In genomic region chr2:209772316-209772715, GRCh38 we compare ENCODE assay signal across 12 cellular contexts. TPM values are rescaled to one million over a fixed set of nuclear protein-coding genes. Genes with fewer than 3 reads are reported as not detected.
DNase-seq lines count a peak whose midpoint lies in the region; ATAC-seq and TF ChIP-seq lines count a peak whose summit lies in the region.
"Had no signal": no experiment of that assay in that cellular context is flagged by ENCODE, and none has a peak within 500 bp of the region (broad histone marks: within the 10 kb centered on the region; RNA-seq: fewer than 3 reads in every experiment).

No MANE protein-coding gene starts in this region.

- H3K36me3 ChIP-seq in BE2C (peaks cover 9% of the 10 kb centered on the region), kidney epithelial cell (ENCODE audit: control insufficient read depth, insufficient read depth, low read length) (no peaks in the 10 kb centered on the region), upper lobe of right lung (no peaks in the 10 kb centered on the region)
- H3K36me3 ChIP-seq: BLaER1 treated with 17β-estradiol and CSF1 and Interleukin-3, amounts not matched to agents 10 nM and 100 nM; thoracic aorta had no signal

- in situ Hi-C loops in GM13976 (cut with MboI; ENCODE audit: low sequenced_read_pairs, unreplicated experiment), result no loop called here

- H3K4me1 ChIP-seq in BE2C, result peaks cover 8% of the 10 kb centered on the region
- peaks cover 4% of the 10 kb centered on the region for H3K4me1 ChIP-seq in upper lobe of right lung
- H3K4me1 ChIP-seq: BLaER1 treated with 17β-estradiol and CSF1 and Interleukin-3, amounts not matched to agents 10 nM and 100 nM had no signal

- H3K27me3 ChIP-seq in BE2C (no peaks in the 10 kb centered on the region), kidney epithelial cell (ENCODE audit: control insufficient read depth, insufficient read depth, low read length) (peaks cover 6% of the 10 kb centered on the region), upper lobe of right lung (peaks cover 24% of the 10 kb centered on the region)
- H3K27me3 ChIP-seq: BLaER1 treated with 17β-estradiol and CSF1 and Interleukin-3, amounts not matched to agents 10 nM and 100 nM had no signal

- H3K9me3 ChIP-seq in BE2C (no peaks in the 10 kb centered on the region), upper lobe of right lung (no peaks in the 10 kb centered on the region)
- H3K9me3 ChIP-seq: thoracic aorta had no signal

- intact Hi-C loops in upper lobe of right lung (cut with DNase I), result no loop called here

- no peak for ATAC-seq in GM19351 (IDR thresholded peaks at IDR 0.05; ENCODE audit: unreplicated experiment)
- ATAC-seq in upper lobe of right lung, result no peak

- H3K4me3 ChIP-seq in BE2C (ENCODE audit: low read depth, low read length) (peak overlapping the region; percentile 72), kidney epithelial cell (ENCODE audit: low read depth, low read length) (peak overlapping the region; percentile 43), upper lobe of right lung (no peak overlapping the region)
- H3K4me3 ChIP-seq: BLaER1 treated with 17β-estradiol and CSF1 and Interleukin-3, amounts not matched to agents 10 nM and 100 nM had no signal

- TF ChIP-seq CTCF in BE2C (IDR thresholded peaks at IDR 0.05; ENCODE audit: low read depth, low read length), result no peak
- no peak for TF ChIP-seq CTCF in kidney epithelial cell (IDR thresholded peaks at IDR 0.05; ENCODE audit: insufficient read depth, low read length, poor library complexity, severe bottlenecking)
- TF ChIP-seq CTCF in GM13976 (IDR thresholded peaks at IDR 0.05; ENCODE audit: borderline replicate concordance, control extremely low read depth, extremely low read depth, insufficient read depth, missing control alignments), result no peak
- no peak for TF ChIP-seq CTCF in upper lobe of right lung (IDR thresholded peaks at IDR 0.05)

- H3K27ac ChIP-seq in upper lobe of right lung, result no peak overlapping the region
- H3K27ac ChIP-seq: BLaER1 treated with 17β-estradiol and CSF1 and Interleukin-3, amounts not matched to agents 10 nM and 100 nM; thoracic aorta had no signal

- DNase-seq in BE2C, result peak; percentile 62
- DNase-seq in NCI-H146 (lab: John Stamatoyannopoulos, UW), result peak; percentile 77
- peak; percentile 54 for DNase-seq in SHP77 treated with DMSO at 0.1 percent for 48 hours (lab: John Stamatoyannopoulos, UW)
- DNase-seq in kidney epithelial cell (ENCODE audit: low read depth), result no peak
- DNase-seq in activated T-cell treated with anti-CD3 and anti-CD28 coated beads, Interleukin-2, amount 50 U/mL, for 48 hours, result no peak
- DNase-seq in GM13976 (ENCODE audit: low spot score), result no peak
- no peak for DNase-seq in upper lobe of right lung
- DNase-seq: Kasumi-1 had no signal

RNA-seq across cellular contexts. Expression of gene UNC80, which starts 0.7 kb away (rescaled TPM):
- polyA plus RNA-seq in BE2C (2012; ENCODE audit: insufficient read depth, insufficient read length, low read depth), result 9.1 TPM
- total RNA-seq in kidney epithelial cell, result not detected in 2 replicates
- total RNA-seq in upper lobe of right lung, result not detected
- total RNA-seq: activated CD4-positive, alpha-beta T cell treated with anti-CD3 and anti-CD28 coated beads, Interleukin-2, amount 10 ng/mL, durations not matched to agents 7 days and 5 days; thoracic aorta had no signal

Comparison
In these comparisons a context has a peak if more than half of its experiments do, and no peak if none do; other contexts are left out.
1. DNase-seq: peak in BE2C (single experiment), NCI-H146 (single experiment) and SHP77 treated with DMSO at 0.1 percent for 48 hours (single experiment); none in kidney epithelial cell (single experiment), activated T-cell treated with anti-CD3 and anti-CD28 coated beads, Interleukin-2, amount 50 U/mL, for 48 hours (0 of 2), GM13976 (single experiment) and upper lobe of right lung (single experiment).